1 cellular context compared by ENCODE assay signal in the genomic region with DNA sequence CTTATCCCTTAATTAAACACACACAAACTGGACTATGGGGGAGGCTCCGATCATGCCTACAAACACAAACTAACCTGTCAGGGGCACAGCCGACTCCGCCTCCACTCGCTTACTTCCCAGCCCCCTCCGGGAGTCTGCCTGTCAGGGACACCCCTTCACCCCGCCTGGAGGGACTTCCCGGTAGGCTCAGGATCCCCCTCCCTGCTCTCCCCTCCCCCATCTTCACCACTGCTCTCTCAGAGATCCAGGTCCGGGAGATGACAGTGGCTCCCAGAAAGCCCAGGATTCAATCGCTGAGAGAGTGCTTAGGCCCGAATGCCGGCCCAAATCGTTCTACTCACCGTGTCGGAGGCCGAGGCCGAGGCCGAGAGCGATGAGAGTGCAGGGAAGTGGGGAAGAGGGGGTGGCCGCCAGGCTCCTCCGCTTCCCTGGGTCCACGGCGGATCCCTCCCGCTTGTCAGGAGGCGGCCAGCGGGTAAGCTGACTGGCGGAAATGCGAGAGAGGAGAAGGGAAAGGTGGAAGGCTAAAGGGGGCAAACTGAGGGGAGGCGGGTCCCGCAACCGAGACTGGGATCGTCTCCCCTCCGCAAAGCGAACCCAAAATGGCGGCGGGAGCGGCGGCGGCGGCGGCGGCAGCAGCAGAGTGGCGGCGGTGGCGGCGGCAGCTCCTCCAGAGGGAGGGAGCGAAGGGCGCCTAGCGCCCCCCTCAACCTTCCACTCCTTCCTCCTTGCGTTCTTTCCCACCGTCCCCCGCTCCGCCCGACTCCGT.
TF ChIP-seq lines count a peak whose summit lies in the region.

No MANE protein-coding gene starts in this region.

TF ChIP-seq in H1, 55 proteins besides CTCF, POLR2A, EP300 and RAD21:
- TF ChIP-seq SIN3A (conservative IDR thresholded peaks at IDR 0.05 in 1 of 2, IDR thresholded peaks at IDR 0.05 in 1 of 2; ENCODE audit: low read depth in 1 of 2, low read length in 2 of 2): 0 out of 4 replicates have a peak, but pooled peaks of 1 of the 2 experiments have one; percentile 11
- peak; percentile 84 for TF ChIP-seq YY1 (IDR thresholded peaks at IDR 0.05; ENCODE audit: low read depth, low read length)
- peak; percentile 74 for TF ChIP-seq TAF1 (IDR thresholded peaks at IDR 0.05; ENCODE audit: low read depth, low read length)
- peak; percentile 40; the same call in 1 of the 2 replicates for TF ChIP-seq RBBP5 (IDR thresholded peaks at IDR 0.05; ENCODE audit: borderline replicate concordance, low read depth, low read length)
